In genomic region chr17:77425791-77426641, GRCh38 we compare ENCODE assay signal across 1 cellular context.
TF ChIP-seq lines count a peak whose summit lies in the region.

No MANE protein-coding gene starts in this region.

TF ChIP-seq in SK-N-SH, 30 proteins besides CTCF, POLR2A, EP300 and RAD21 (continued from another document):
- TF ChIP-seq MAX (IDR thresholded peaks at IDR 0.05; ENCODE audit: low read depth): peak; percentile 24; the same call in 1 of the 2 replicates
TF ChIP-seq in SK-N-SH: peak in this region for 5.
